ENCODE assay signal across 9 cellular contexts in genomic region chrX:129781134-129782014, GRCh38. TPM values are rescaled to one million over a fixed set of nuclear protein-coding genes. Genes with fewer than 3 reads are reported as not detected.
DNase-seq lines count a peak whose midpoint lies in the region; ATAC-seq, FAIRE-seq and TF ChIP-seq lines count a peak whose summit lies in the region.
"Had no signal": no experiment of that assay in that cellular context is flagged by ENCODE, and none has a peak within 500 bp of the region (broad histone marks: within the 10 kb centered on the region; RNA-seq: fewer than 3 reads in every experiment).

No MANE protein-coding gene starts in this region.

- no peaks in the 10 kb centered on the region for H3K4me1 ChIP-seq in mucosa of descending colon (ENCODE audit: low read depth)
- H3K4me1 ChIP-seq in testis = no peaks in the 10 kb centered on the region

- intact Hi-C loops in mucosa of descending colon (cut with DNase I, micrococcal nuclease) (no loop called here), testis (cut with DNase I; ENCODE audit: low total_unique reads) (no loop called here)

- DNase-seq in GM12891 (ENCODE audit: insufficient read length, low spot score) = peak; percentile 52
- peak; percentile 84 for DNase-seq in NK-92 treated with Interleukin-12 subunit alpha and Interleukin-12 subunit beta, amount 100 ng/mL, for 24 hours (lab: John Stamatoyannopoulos, UW)
- DNase-seq in activated T-cell treated with anti-CD3 and anti-CD28 coated beads, Interleukin-2, amount 50 U/mL, for 48 hours = peak; percentile 80 to 82
- peak; percentile 40 to 88 (median 56) for DNase-seq in mucosa of descending colon
- DNase-seq in testis = peak; percentile 19
- DNase-seq in occipital lobe (lab: John Stamatoyannopoulos, UW) = no peak
- DNase-seq in NCI-H1105 treated with DMSO at 0.1 percent for 48 hours (lab: John Stamatoyannopoulos, UW) = no peak

- 85 to 93% methylated on average over 5 to 10 of the region's 13 CpGs for WGBS in testis, 2 donors

- no peaks in the 10 kb centered on the region for H3K27me3 ChIP-seq in testis

- TF ChIP-seq POLR2A in GM12891 (IDR thresholded peaks at IDR 0.05; ENCODE audit: low read depth, low read length) (peak; percentile 74), testis (IDR thresholded peaks at IDR 0.05) (no peak)

- peak; percentile 59 for ATAC-seq in HG02588 (IDR thresholded peaks at IDR 0.05; ENCODE audit: unreplicated experiment)
- peak; percentile 63 for ATAC-seq in mucosa of descending colon

- H3K9me3 ChIP-seq in mucosa of descending colon (no peaks in the 10 kb centered on the region), testis (no peaks in the 10 kb centered on the region)

- H3K4me3 ChIP-seq in mucosa of descending colon = no peak overlapping the region
- H3K4me3 ChIP-seq in testis = no peak overlapping the region

- FAIRE-seq in GM12891 (lab: Jason Lieb, UNC) = peak; percentile 99
- FAIRE-seq: H1 had no signal

- H3K27ac ChIP-seq in testis = no peak overlapping the region

- no peaks in the 10 kb centered on the region for H3K36me3 ChIP-seq in mucosa of descending colon (ENCODE audit: low read depth)
- no peaks in the 10 kb centered on the region for H3K36me3 ChIP-seq in testis (ENCODE audit: low read depth, missing control alignments)

- TF ChIP-seq CTCF in mucosa of descending colon (IDR thresholded peaks at IDR 0.05) (no peak), testis (IDR thresholded peaks at IDR 0.05) (no peak)

TF ChIP-seq in GM12891, 5 proteins besides CTCF, POLR2A, EP300 and RAD21:
- peak; percentile 51; the same call in 1 of the 2 replicates for TF ChIP-seq POLR2AphosphoS5 (IDR thresholded peaks at IDR 0.05; ENCODE audit: low read depth, low read length)
- peak; percentile 84 for TF ChIP-seq SPI1 (IDR thresholded peaks at IDR 0.05; ENCODE audit: low read depth, low read length)
- TF ChIP-seq PAX5 (IDR thresholded peaks at IDR 0.05; ENCODE audit: insufficient read depth, low read length, severe bottlenecking) = peak; percentile 66
- peak; percentile 72 for TF ChIP-seq TAF1 (IDR thresholded peaks at IDR 0.05; ENCODE audit: low read depth, low read length)
- no peak for TF ChIP-seq POU2F2 (IDR thresholded peaks at IDR 0.05; ENCODE audit: low read depth, low read length)
TF ChIP-seq in GM12891: peak in this region for 4.

RNA-seq across cellular contexts. Expression of gene SASH3, which starts 1.6 kb away (rescaled TPM):
- polyA plus RNA-seq in GM12891 (2012; ENCODE audit: low read depth, missing spikeins) = 111 TPM
- total RNA-seq in mucosa of descending colon (10 to 100 TPM in 1 of 3 donors, 1 to 10 TPM in 2; 6.1 to 10.1 (median 7.2) TPM), testis (1 to 10 TPM in 1 of 2 donors, under 1 TPM in 1; 0.47 to 2.0 TPM), occipital lobe (0.62 TPM)
- polyA plus RNA-seq in testis (ENCODE audit: insufficient read depth, low read depth, low replicate concordance) = 4.8 TPM
- total RNA-seq: H1 had no signal
- polyA plus RNA-seq: H1 had no signal

RNA-seq across cellular contexts. Expression of gene XPNPEP2, which starts 42.6 kb away (rescaled TPM):
- polyA plus RNA-seq in GM12891 (2012; ENCODE audit: low read depth, missing spikeins) = 0.69 TPM
- total RNA-seq in mucosa of descending colon (10 to 100 TPM in 2 of 3 donors, 1 to 10 TPM in 1; 4.9 to 14.5 (median 11.3) TPM), testis (under 1 TPM; 0.08 to 0.25 TPM), occipital lobe (0.31 TPM)
- polyA plus RNA-seq in testis (ENCODE audit: insufficient read depth, low read depth, low replicate concordance) = 1.4 TPM
- total RNA-seq: H1 had no signal

Comparison
In these comparisons a context has a peak if more than half of its experiments do, and no peak if none do; other contexts are left out.
1. DNase-seq: peak in GM12891 (single experiment), NK-92 treated with Interleukin-12 subunit alpha and Interleukin-12 subunit beta, amount 100 ng/mL, for 24 hours (single experiment), activated T-cell treated with anti-CD3 and anti-CD28 coated beads, Interleukin-2, amount 50 U/mL, for 48 hours (2 of 2), mucosa of descending colon (3 of 3) and testis (single experiment); none in occipital lobe (single experiment) and NCI-H1105 treated with DMSO at 0.1 percent for 48 hours (single experiment).